ENCODE assay signal across 30 cellular contexts in genomic region chr19:5303208-5303607, GRCh38.
"Had no signal": no experiment of that assay in that cellular context is flagged by ENCODE, and none has a peak within 500 bp of the region (broad histone marks: within the 10 kb centered on the region; RNA-seq: fewer than 3 reads in every experiment).

No MANE protein-coding gene starts in this region.

- H3K9me3 ChIP-seq: ascending aorta, gastrocnemius medialis, heart left ventricle had no signal

- H3K4me3 Mint-ChIP-seq: activated CD4-positive, alpha-beta memory T cell treated with anti-CD3 and anti-CD28 coated beads for 36 hours; activated CD4-positive, alpha-beta T cell treated with anti-CD3 and anti-CD28 coated beads for 36 hours; activated CD4-positive, alpha-beta T cell treated with anti-CD3 and anti-CD28 coated beads, Interleukin-2, amount 10 ng/mL, durations not matched to agents 24 days and 14 days; activated CD8-positive, alpha-beta memory T cell treated with anti-CD3 and anti-CD28 coated beads, Interleukin-2, amount 10 ng/mL, durations not matched to agents 7 days and 5 days; activated CD8-positive, alpha-beta T cell treated with anti-CD3 and anti-CD28 coated beads, Interleukin-2, amount 10 ng/mL, durations not matched to agents 7 days and 5 days; activated naive CD4-positive, alpha-beta T cell treated with anti-CD3 and anti-CD28 coated beads, Interleukin-2, amount 10 ng/mL, durations not matched to agents 7 days and 5 days; activated naive CD8-positive, alpha-beta T cell treated with anti-CD3 and anti-CD28 coated beads, Interleukin-2, amount 10 ng/mL, durations not matched to agents 7 days and 5 days; central memory CD8-positive, alpha-beta T cell; dendritic cell treated with granulocyte-macrophage colony-stimulating factor and Interleukin-4, amounts not matched to agents 40 ng/mL and 50 ng/mL, for 4 days; endodermal cell; T-cell had no signal

- H3K27me3 ChIP-seq: ascending aorta, brain microvascular endothelial cell, dorsolateral prefrontal cortex, gastrocnemius medialis, heart left ventricle had no signal

- H3K4me3 ChIP-seq: ascending aorta, coronary artery, dorsolateral prefrontal cortex, gastrocnemius medialis, heart left ventricle had no signal

- DNase-seq: activated CD4-positive, alpha-beta memory T cell treated with anti-CD3 and anti-CD28 coated beads for 36 hours; activated CD4-positive, alpha-beta T cell treated with anti-CD3 and anti-CD28 coated beads for 36 hours; activated CD4-positive, alpha-beta T cell treated with anti-CD3 and anti-CD28 coated beads, Interleukin-2, amount 10 ng/mL, durations not matched to agents 24 days and 14 days; activated CD4-positive, CD25-positive, alpha-beta regulatory T cell; activated CD4-positive, CD25-positive, alpha-beta regulatory T cell treated with anti-CD3 and anti-CD28 coated beads, Interleukin-2, amount 50 U/mL, for 72 hours; activated CD8-positive, alpha-beta memory T cell treated with anti-CD3 and anti-CD28 coated beads, Interleukin-2, amount 10 ng/mL, durations not matched to agents 7 days and 5 days; activated CD8-positive, alpha-beta memory T cell treated with anti-CD3 and anti-CD28 coated beads, Interleukin-2, amount 50 U/mL, for 4 hours; activated CD8-positive, alpha-beta T cell treated with anti-CD3 and anti-CD28 coated beads, Interleukin-2, amount 10 ng/mL, durations not matched to agents 7 days and 5 days; activated gamma-delta T cell; activated naive CD4-positive, alpha-beta T cell; activated naive CD4-positive, alpha-beta T cell treated with anti-CD3 and anti-CD28 coated beads, Interleukin-2, amount 10 ng/mL, durations not matched to agents 7 days and 5 days; activated naive CD8-positive, alpha-beta T cell treated with anti-CD3 and anti-CD28 coated beads, Interleukin-2, amount 10 ng/mL, durations not matched to agents 7 days and 5 days; activated T-cell treated with anti-CD3 and anti-CD28 coated beads, Interleukin-2, amount 50 U/mL, for 1 hour; activated T-cell treated with anti-CD3 and anti-CD28 coated beads, Interleukin-2, amount 50 U/mL, for 48 hours; brain microvascular endothelial cell; dorsolateral prefrontal cortex; effector memory CD4-positive, alpha-beta T cell; endodermal cell; foreskin fibroblast; gastrocnemius medialis; glutamatergic neuron; heart left ventricle; T-cell; T-helper 2 cell had no signal

- H3K4me1 ChIP-seq: gastrocnemius medialis, heart left ventricle had no signal

- H3K36me3 Mint-ChIP-seq: activated CD4-positive, alpha-beta memory T cell treated with anti-CD3 and anti-CD28 coated beads for 36 hours; activated CD8-positive, alpha-beta memory T cell treated with anti-CD3 and anti-CD28 coated beads, Interleukin-2, amount 10 ng/mL, durations not matched to agents 7 days and 5 days; activated naive CD4-positive, alpha-beta T cell treated with anti-CD3 and anti-CD28 coated beads, Interleukin-2, amount 10 ng/mL, durations not matched to agents 7 days and 5 days; activated naive CD4-positive, alpha-beta T cell treated with anti-CD3 and anti-CD28 coated beads, Interleukin-2, amount 50 U/mL, for 72 hours; activated naive CD8-positive, alpha-beta T cell treated with anti-CD3 and anti-CD28 coated beads, Interleukin-2, amount 10 ng/mL, durations not matched to agents 7 days and 5 days; T-cell had no signal

- H3K27ac ChIP-seq: ascending aorta, brain microvascular endothelial cell, coronary artery, dorsolateral prefrontal cortex, gastrocnemius medialis, heart left ventricle had no signal

- H3K4me1 Mint-ChIP-seq: activated CD4-positive, alpha-beta T cell treated with anti-CD3 and anti-CD28 coated beads for 36 hours; activated CD4-positive, alpha-beta T cell treated with anti-CD3 and anti-CD28 coated beads, Interleukin-2, amount 10 ng/mL, durations not matched to agents 24 days and 14 days; activated CD8-positive, alpha-beta memory T cell treated with anti-CD3 and anti-CD28 coated beads, Interleukin-2, amount 10 ng/mL, durations not matched to agents 7 days and 5 days; activated naive CD4-positive, alpha-beta T cell treated with anti-CD3 and anti-CD28 coated beads, Interleukin-2, amount 10 ng/mL, durations not matched to agents 7 days and 5 days; activated naive CD8-positive, alpha-beta T cell treated with anti-CD3 and anti-CD28 coated beads, Interleukin-2, amount 10 ng/mL, durations not matched to agents 7 days and 5 days; central memory CD8-positive, alpha-beta T cell; endodermal cell; T-cell had no signal

- ATAC-seq: activated CD4-positive, alpha-beta T cell treated with anti-CD3 and anti-CD28 coated beads for 36 hours; activated CD8-positive, alpha-beta memory T cell treated with anti-CD3 and anti-CD28 coated beads, Interleukin-2, amount 10 ng/mL, durations not matched to agents 7 days and 5 days; activated CD8-positive, alpha-beta T cell treated with anti-CD3 and anti-CD28 coated beads, Interleukin-2, amount 10 ng/mL, durations not matched to agents 7 days and 5 days; activated naive CD4-positive, alpha-beta T cell treated with anti-CD3 and anti-CD28 coated beads, Interleukin-2, amount 50 U/mL, for 72 hours; esophagus mucosa; gastrocnemius medialis; heart left ventricle; T-cell had no signal

- H3K36me3 ChIP-seq: ascending aorta, brain microvascular endothelial cell, gastrocnemius medialis, heart left ventricle had no signal

- H3K27me3 Mint-ChIP-seq: activated CD4-positive, alpha-beta T cell treated with anti-CD3 and anti-CD28 coated beads for 36 hours; activated CD4-positive, alpha-beta T cell treated with anti-CD3 and anti-CD28 coated beads, Interleukin-2, amount 10 ng/mL, durations not matched to agents 24 days and 14 days; activated CD8-positive, alpha-beta memory T cell treated with anti-CD3 and anti-CD28 coated beads, Interleukin-2, amount 10 ng/mL, durations not matched to agents 7 days and 5 days had no signal

- H3K27ac Mint-ChIP-seq: activated CD4-positive, alpha-beta memory T cell treated with anti-CD3 and anti-CD28 coated beads for 36 hours; activated CD4-positive, alpha-beta T cell treated with anti-CD3 and anti-CD28 coated beads for 36 hours; activated CD4-positive, alpha-beta T cell treated with anti-CD3 and anti-CD28 coated beads, Interleukin-2, amount 10 ng/mL, durations not matched to agents 24 days and 14 days; activated CD8-positive, alpha-beta memory T cell treated with anti-CD3 and anti-CD28 coated beads, Interleukin-2, amount 10 ng/mL, durations not matched to agents 7 days and 5 days; activated CD8-positive, alpha-beta T cell treated with anti-CD3 and anti-CD28 coated beads, Interleukin-2, amount 10 ng/mL, durations not matched to agents 7 days and 5 days; activated naive CD4-positive, alpha-beta T cell treated with anti-CD3 and anti-CD28 coated beads, Interleukin-2, amount 10 ng/mL, durations not matched to agents 7 days and 5 days; activated naive CD4-positive, alpha-beta T cell treated with anti-CD3 and anti-CD28 coated beads, Interleukin-2, amount 50 U/mL, for 72 hours; activated naive CD8-positive, alpha-beta T cell treated with anti-CD3 and anti-CD28 coated beads, Interleukin-2, amount 10 ng/mL, durations not matched to agents 7 days and 5 days; dendritic cell treated with granulocyte-macrophage colony-stimulating factor and Interleukin-4, amounts not matched to agents 40 ng/mL and 50 ng/mL, for 4 days; endodermal cell; T-cell had no signal

- H3K9me3 Mint-ChIP-seq: activated CD4-positive, alpha-beta memory T cell treated with anti-CD3 and anti-CD28 coated beads for 36 hours; activated naive CD4-positive, alpha-beta T cell treated with anti-CD3 and anti-CD28 coated beads, Interleukin-2, amount 50 U/mL, for 72 hours; dendritic cell treated with granulocyte-macrophage colony-stimulating factor and Interleukin-4, amounts not matched to agents 40 ng/mL and 50 ng/mL, for 4 days; endodermal cell had no signal
